Comparison of ENCODE assay signal across 9 cellular contexts in the genomic region with DNA sequence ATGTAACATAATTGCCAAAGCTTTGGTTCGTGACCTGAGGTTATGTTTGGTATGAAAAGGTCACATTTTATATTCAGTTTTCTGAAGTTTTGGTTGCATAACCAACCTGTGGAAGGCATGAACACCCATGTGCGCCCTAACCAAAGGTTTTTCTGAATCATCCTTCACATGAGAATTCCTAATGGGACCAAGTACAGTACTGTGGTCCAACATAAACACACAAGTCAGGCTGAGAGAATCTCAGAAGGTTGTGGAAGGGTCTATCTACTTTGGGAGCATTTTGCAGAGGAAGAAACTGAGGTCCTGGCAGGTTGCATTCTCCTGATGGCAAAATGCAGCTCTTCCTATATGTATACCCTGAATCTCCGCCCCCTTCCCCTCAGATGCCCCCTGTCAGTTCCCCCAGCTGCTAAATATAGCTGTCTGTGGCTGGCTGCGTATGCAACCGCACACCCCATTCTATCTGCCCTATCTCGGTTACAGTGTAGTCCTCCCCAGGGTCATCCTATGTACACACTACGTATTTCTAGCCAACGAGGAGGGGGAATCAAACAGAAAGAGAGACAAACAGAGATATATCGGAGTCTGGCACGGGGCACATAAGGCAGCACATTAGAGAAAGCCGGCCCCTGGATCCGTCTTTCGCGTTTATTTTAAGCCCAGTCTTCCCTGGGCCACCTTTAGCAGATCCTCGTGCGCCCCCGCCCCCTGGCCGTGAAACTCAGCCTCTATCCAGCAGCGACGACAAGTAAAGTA. TPM values are rescaled to one million over a fixed set of nuclear protein-coding genes. Genes with fewer than 3 reads are reported as not detected.
DNase-seq lines count a peak whose midpoint lies in the region; TF ChIP-seq lines count a peak whose summit lies in the region.
"Had no signal": no experiment of that assay in that cellular context is flagged by ENCODE, and none has a peak within 500 bp of the region (broad histone marks: within the 10 kb centered on the region; RNA-seq: fewer than 3 reads in every experiment).

No MANE protein-coding gene starts in this region.

- no peaks in the 10 kb centered on the region for H3K9me3 ChIP-seq in SJCRH30 (replicated peaks)

- peak overlapping the region; percentile 15 for H3K4me3 ChIP-seq in SJCRH30
- peak overlapping the region; percentile 48 for H3K4me3 ChIP-seq in rectal smooth muscle tissue (ENCODE audit: low read length)

- no peak overlapping the region for H3K27ac ChIP-seq in SJCRH30
- H3K27ac ChIP-seq in rectal smooth muscle tissue (ENCODE audit: low read depth, low read length) = no peak overlapping the region

- in situ Hi-C loops in GM13977 (cut with MboI; ENCODE audit: low pct_unique_long_range_greater_than_20kb, low sequenced_read_pairs, unreplicated experiment) = no loop called here

- H3K27me3 ChIP-seq in SJCRH30 (no peaks in the 10 kb centered on the region; the same call in 1 of the 2 replicates), rectal smooth muscle tissue (ENCODE audit: control insufficient read depth, insufficient read depth, low read length) (peaks cover 12% of the 10 kb centered on the region)

- H3K36me3 ChIP-seq in SJCRH30 (no peaks in the 10 kb centered on the region), rectal smooth muscle tissue (ENCODE audit: control insufficient read depth, insufficient read depth, low read length) (no peaks in the 10 kb centered on the region)

- TF ChIP-seq CTCF in GM13977 (IDR thresholded peaks at IDR 0.05; ENCODE audit: extremely low read depth, insufficient read depth, missing control alignments) = no peak

- DNase-seq in GM13977 (ENCODE audit: low spot score) = peak; percentile 28
- peak; percentile 39 to 46 for DNase-seq in SJCRH30
- peak; percentile 64 for DNase-seq in fibroblast of peridontal ligament (ENCODE audit: extremely low read depth)
- no peak for DNase-seq in ecto neural progenitor cell (ENCODE audit: low spot score)
- no peak for DNase-seq in NCI-H1048 (lab: John Stamatoyannopoulos, UW)
- DNase-seq in stimulated activated naive CD4-positive, alpha-beta T cell treated with Interleukin-2 at 50 U/mL for 16 hours (lab: John Stamatoyannopoulos, UW) = no peak
- no peak for DNase-seq in GM19240 (ENCODE audit: insufficient read length, low spot score)
- DNase-seq: Karpas-422 had no signal

- no peaks in the 10 kb centered on the region; the same call in 1 of the 2 replicates for H3K4me1 ChIP-seq in SJCRH30
- no peaks in the 10 kb centered on the region for H3K4me1 ChIP-seq in rectal smooth muscle tissue (ENCODE audit: control insufficient read depth, insufficient read depth, low read length)

- H3K9ac ChIP-seq in rectal smooth muscle tissue (ENCODE audit: low read length) = no peak overlapping the region

RNA-seq across cellular contexts. Expression of gene ESR1, which starts 0.5 kb away (rescaled TPM):
- total RNA-seq in SJCRH30 (2014; rRNA removed; shearing (Covaris generic)) = 0.03 TPM in 1 of 2 replicates, not detected in the other

Comparison
In these comparisons a context has a peak if more than half of its experiments do, and no peak if none do; other contexts are left out.
1. DNase-seq: peak in GM13977 (single experiment), SJCRH30 (2 of 2) and fibroblast of peridontal ligament (single experiment); none in ecto neural progenitor cell (single experiment), NCI-H1048 (single experiment), stimulated activated naive CD4-positive, alpha-beta T cell treated with Interleukin-2 at 50 U/mL for 16 hours (single experiment) and GM19240 (single experiment).